30 cellular contexts compared by ENCODE assay signal in the genomic region with DNA sequence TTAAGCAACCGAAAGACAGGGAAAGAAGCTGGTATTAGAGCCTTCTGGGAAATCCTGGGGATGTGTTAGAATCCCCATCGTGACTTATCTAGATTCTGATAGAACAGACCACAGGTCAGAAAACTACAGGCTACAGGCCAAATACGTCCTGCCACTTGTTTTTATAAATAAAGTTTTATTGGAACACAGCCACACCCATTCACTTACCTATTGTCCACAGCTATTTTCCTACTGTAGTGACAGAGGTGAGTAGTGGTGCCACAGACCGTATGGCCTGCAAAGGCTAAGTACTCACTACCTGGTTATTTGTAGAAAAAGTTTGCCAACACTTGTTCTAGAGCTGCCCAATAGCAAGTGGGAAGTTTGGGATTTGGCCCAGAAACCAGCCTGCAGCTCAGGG. TPM values are rescaled to one million over a fixed set of nuclear protein-coding genes. Genes with fewer than 3 reads are reported as not detected.
"Had no signal": no experiment of that assay in that cellular context is flagged by ENCODE, and none has a peak within 500 bp of the region (broad histone marks: within the 10 kb centered on the region; RNA-seq: fewer than 3 reads in every experiment).

No MANE protein-coding gene starts in this region.

- H3K4me1 ChIP-seq: colonic mucosa, esophagus squamous epithelium, gastrocnemius medialis, heart right ventricle, left lung, lower lobe of right lung had no signal

- H3K4me3 ChIP-seq: colonic mucosa, esophagus squamous epithelium, gastrocnemius medialis, heart right ventricle, left lung, lower lobe of right lung had no signal

- H3K27me3 ChIP-seq: colonic mucosa, esophagus squamous epithelium, gastrocnemius medialis, heart right ventricle, left lung had no signal

- FAIRE-seq: endometrium, islet of Langerhans, keratinocyte had no signal

- H3K27me3 Mint-ChIP-seq: effector memory CD8-positive, alpha-beta T cell; naive thymus-derived CD4-positive, alpha-beta T cell had no signal

- H3K4me1 Mint-ChIP-seq: endodermal cell; naive thymus-derived CD4-positive, alpha-beta T cell had no signal

- H3K27ac Mint-ChIP-seq: dendritic cell treated with granulocyte-macrophage colony-stimulating factor and Interleukin-4, amounts not matched to agents 40 ng/mL and 50 ng/mL, for 4 days; effector memory CD8-positive, alpha-beta T cell; endodermal cell; naive thymus-derived CD4-positive, alpha-beta T cell had no signal

- H3K36me3 ChIP-seq: colonic mucosa, esophagus squamous epithelium, gastrocnemius medialis, heart right ventricle, left lung, lower lobe of right lung had no signal

- DNase-seq: colonic mucosa; cortex of kidney; effector CD8-positive, alpha-beta T cell; effector memory CD8-positive, alpha-beta T cell; endodermal cell; erythroblast; esophagus squamous epithelium; foreskin fibroblast; foreskin melanocyte; gastrocnemius medialis; glutamatergic neuron; head of caudate nucleus; heart right ventricle; hippocampal formation; left cardiac atrium; left lung; left ventricle myocardium superior; lower lobe of right lung; mesenchymal stem cell; midbrain; naive thymus-derived CD4-positive, alpha-beta T cell had no signal

- H3K4me3 Mint-ChIP-seq: dendritic cell treated with granulocyte-macrophage colony-stimulating factor and Interleukin-4, amounts not matched to agents 40 ng/mL and 50 ng/mL, for 4 days; effector memory CD8-positive, alpha-beta T cell; endodermal cell; naive thymus-derived CD4-positive, alpha-beta T cell had no signal

- ATAC-seq: effector memory CD8-positive, alpha-beta T cell; esophagus mucosa; gastrocnemius medialis; heart right ventricle; left cardiac atrium; left lung; left ventricle myocardium superior; lower lobe of right lung; naive thymus-derived CD4-positive, alpha-beta T cell had no signal

- H3K9me3 ChIP-seq: colonic mucosa, gastrocnemius medialis, lower lobe of right lung had no signal

- H3K9me3 Mint-ChIP-seq: effector memory CD8-positive, alpha-beta T cell; endodermal cell had no signal

- H3K27ac ChIP-seq: colonic mucosa, epithelial cell of prostate, esophagus squamous epithelium, gastrocnemius medialis, heart right ventricle, left lung, lower lobe of right lung had no signal

RNA-seq across cellular contexts. Expression of a gene that starts 53.8 kb away (rescaled TPM):
- total RNA-seq: dermis microvascular lymphatic vessel endothelial cell, gastrocnemius medialis, glomerular endothelial cell, lung microvascular endothelial cell had no signal
- polyA plus RNA-seq: naive thymus-derived CD4-positive, alpha-beta T cell had no signal
